ENCODE assay signal across 9 cellular contexts in genomic region chrX:24146283-24146865, GRCh38. TPM values are rescaled to one million over a fixed set of nuclear protein-coding genes. Genes with fewer than 3 reads are reported as not detected.
DNase-seq lines count a peak whose midpoint lies in the region; ATAC-seq, FAIRE-seq and TF ChIP-seq lines count a peak whose summit lies in the region.
"Had no signal": no experiment of that assay in that cellular context is flagged by ENCODE, and none has a peak within 500 bp of the region (broad histone marks: within the 10 kb centered on the region; RNA-seq: fewer than 3 reads in every experiment).

No MANE protein-coding gene starts in this region.

- H3K27me3 Mint-ChIP-seq in astrocyte (ENCODE audit: low read depth, unreplicated experiment), result no peaks in the 10 kb centered on the region
- H3K27me3 Mint-ChIP-seq in natural killer cell (ENCODE audit: low read depth in 2 of 2), result no peaks in the 10 kb centered on the region

- H3K9me3 ChIP-seq in astrocyte (ENCODE audit: insufficient read depth, low read depth, low read length), result no peaks in the 10 kb centered on the region

- H3K4me1 ChIP-seq in ACC112 (ENCODE audit: control insufficient read depth, insufficient read depth, low read length, unreplicated experiment) (peaks cover 44% of the 10 kb centered on the region), astrocyte (ENCODE audit: insufficient read depth, low read length) (peaks cover 25% of the 10 kb centered on the region)

- H3K27me3 ChIP-seq in ACC112 (ENCODE audit: insufficient read depth, low read length), result no peaks in the 10 kb centered on the region
- no peaks in the 10 kb centered on the region for H3K27me3 ChIP-seq in HL-60 (ENCODE audit: insufficient read depth, poor library complexity, severe bottlenecking)
- H3K27me3 ChIP-seq in astrocyte (ENCODE audit: insufficient read depth, low read length), result no peaks in the 10 kb centered on the region

- H3K9ac ChIP-seq in astrocyte (ENCODE audit: low read length), result peak overlapping the region; percentile 56

- peak overlapping the region; percentile 99 for H3K27ac ChIP-seq in ACC112 (ENCODE audit: low read depth, low read length)
- peak overlapping the region; percentile 53 for H3K27ac ChIP-seq in HL-60 (replicated peaks)
- H3K27ac ChIP-seq in astrocyte (ENCODE audit: low read depth, low read length), result peak overlapping the region; percentile 70

- H4K20me1 ChIP-seq in astrocyte (ENCODE audit: insufficient read depth, low read length), result peaks cover 10% of the 10 kb centered on the region

- H3K79me2 ChIP-seq in ACC112 (ENCODE audit: control insufficient read depth, insufficient read depth, low read length, unreplicated experiment) (peaks cover 15% of the 10 kb centered on the region), astrocyte (ENCODE audit: insufficient read depth, low read length) (peaks cover 11% of the 10 kb centered on the region)

- H2AFZ ChIP-seq in ACC112 (ENCODE audit: low read length, unreplicated experiment), result peak overlapping the region; percentile 57
- H2AFZ ChIP-seq in astrocyte (ENCODE audit: low read depth, low read length), result peak overlapping the region; percentile 45

- H3K27ac Mint-ChIP-seq in astrocyte (ENCODE audit: unreplicated experiment) (peak overlapping the region; percentile 53), natural killer cell (peak overlapping the region; percentile 79 to 87)

- intact Hi-C loops in natural killer cell (cut with micrococcal nuclease), result no loop called here

- peaks cover 4% of the 10 kb centered on the region for H3K4me1 Mint-ChIP-seq in astrocyte (ENCODE audit: low read depth, unreplicated experiment)
- H3K4me1 Mint-ChIP-seq in natural killer cell, result peaks cover 9 to 24% of the 10 kb centered on the region in 2 donors

- H3K4me3 Mint-ChIP-seq in astrocyte (ENCODE audit: unreplicated experiment) (no peak overlapping the region), natural killer cell (peak overlapping the region; percentile 76)

- no peak for ATAC-seq in natural killer cell
- ATAC-seq in GM18517 (IDR thresholded peaks at IDR 0.05; ENCODE audit: unreplicated experiment), result no peak
- no peak for ATAC-seq in GM21526 (IDR thresholded peaks at IDR 0.05; ENCODE audit: low FRiP score, unreplicated experiment)
- no peak for ATAC-seq in HG03432 (IDR thresholded peaks at IDR 0.05; ENCODE audit: unreplicated experiment)

- H3K36me3 ChIP-seq in ACC112 (ENCODE audit: insufficient read depth, low read length) (no peaks in the 10 kb centered on the region), astrocyte (ENCODE audit: insufficient read depth, low read length) (no peaks in the 10 kb centered on the region)

- DNase-seq in HL-60 (ENCODE audit: low read depth in 1 of 2, low spot score in 1 of 2) (no peak), astrocyte (ENCODE audit: low read depth) (no peak), natural killer cell (no peak), SKM-1 (lab: John Stamatoyannopoulos, UW; ENCODE audit: unreplicated experiment) (no peak)

- peak; percentile 55 for FAIRE-seq in astrocyte (lab: Jason Lieb, UNC)
- FAIRE-seq: GM18507 had no signal

- H3K36me3 Mint-ChIP-seq in astrocyte (ENCODE audit: low read depth, unreplicated experiment) (no peaks in the 10 kb centered on the region), natural killer cell (no peaks in the 10 kb centered on the region)

- TF ChIP-seq CTCF in HL-60 (IDR thresholded peaks at IDR 0.05; ENCODE audit: insufficient read depth, low read length) (no peak), astrocyte (IDR thresholded peaks at IDR 0.05; ENCODE audit: insufficient read depth, low read depth, low read length) (no peak), natural killer cell (IDR thresholded peaks at IDR 0.05) (no peak)

- peak overlapping the region; percentile 75 for H3K4me2 ChIP-seq in astrocyte (ENCODE audit: low read length)

- H3K4me3 ChIP-seq in ACC112 (ENCODE audit: low read depth, low read length), result peak overlapping the region; percentile 72
- no peak overlapping the region for H3K4me3 ChIP-seq in HL-60 (replicated peaks; ENCODE audit: insufficient read depth, low read length)
- peak overlapping the region; percentile 29 for H3K4me3 ChIP-seq in astrocyte (ENCODE audit: insufficient read depth, low read depth, low read length)

- no peaks in the 10 kb centered on the region for H3K9me3 Mint-ChIP-seq in astrocyte (ENCODE audit: unreplicated experiment)
- H3K9me3 Mint-ChIP-seq in natural killer cell, result no peaks in the 10 kb centered on the region

RNA-seq across cellular contexts. Expression of gene ZFX, which starts 3.2 kb away (rescaled TPM):
- total RNA-seq in astrocyte, result 35.7 and 40.9 TPM in 2 replicates
- 100 to 1,000 TPM in 1 of 3 donors, 10 to 100 TPM in 2; 60.9 to 123 (median 63.0) TPM for total RNA-seq in natural killer cell
